7 cellular contexts compared by ENCODE assay signal in the genomic region with DNA sequence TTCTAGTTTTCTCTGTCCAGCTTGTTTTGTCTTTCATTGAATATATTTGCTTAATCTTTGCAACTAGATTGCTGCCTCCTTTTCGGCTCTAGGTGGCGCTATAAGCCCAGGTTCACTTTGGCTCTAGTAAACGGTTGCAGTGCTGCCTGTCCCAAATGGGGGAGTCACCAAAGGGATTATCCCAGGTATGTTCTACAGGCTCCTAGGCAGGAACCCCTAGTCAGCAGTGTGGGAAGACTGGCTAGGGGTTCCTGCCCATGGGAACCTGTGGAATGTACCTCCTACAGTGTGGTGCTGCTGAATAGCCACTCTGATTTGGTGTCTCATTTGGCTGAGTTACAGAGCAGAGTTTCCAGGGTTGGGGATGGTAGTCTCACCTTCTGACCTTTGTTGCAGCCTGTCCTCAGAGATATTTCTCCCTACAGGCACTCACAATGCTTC.
A peak's percentile ranks its signal among the peaks of the same experiment; 100 is the strongest.
DNase-seq lines count a peak whose midpoint lies in the region; TF ChIP-seq lines count a peak whose summit lies in the region.

No MANE protein-coding gene starts in this region.

- in situ Hi-C loops in SK-MEL-5 (cut with HindIII; ENCODE audit: low pct_unique_long_range_greater_than_20kb, low sequenced_read_pairs) (no loop called here), transverse colon (cut with MboI; ENCODE audit: low pct_ligation_motif_present in 1 of 4, low pct_unique_long_range_greater_than_20kb in 1 of 4, low sequenced_read_pairs in 3 of 4) (no loop called here)

- WGBS in transverse colon (ENCODE audit: low coverage in 1 of 2), 2 donors: 14 to 31% methylated on average over 2 to 3 of the region's 3 CpGs

- no peak for TF ChIP-seq POLR2A in transverse colon (IDR thresholded peaks at IDR 0.05)

- no peak for TF ChIP-seq EP300 in transverse colon (IDR thresholded peaks at IDR 0.05; ENCODE audit: low read depth)

- H3K4me1 ChIP-seq in transverse colon: no peaks in the 10 kb centered on the region

- TF ChIP-seq CTCF in fibroblast of villous mesenchyme (IDR thresholded peaks at IDR 0.05; ENCODE audit: insufficient read depth, low read depth, low read length) (peak; percentile 86), transverse colon (IDR thresholded peaks at IDR 0.05) (peak; percentile 51 to 69 (median 68))

- no peak overlapping the region for H3K27ac ChIP-seq in transverse colon

- H3K4me3 ChIP-seq in fibroblast of villous mesenchyme (ENCODE audit: low read depth, low read length) (no peak overlapping the region), transverse colon (no peak overlapping the region), MG63 (no peak overlapping the region)

- H3K27me3 ChIP-seq in transverse colon (no peaks in the 10 kb centered on the region), MG63 (no peaks in the 10 kb centered on the region)

- intact Hi-C loops in transverse colon (cut with DNase I; ENCODE audit: low total_unique reads): no loop called here

- peaks cover 4 to 5% of the 10 kb centered on the region in 2 donors for H3K9me3 ChIP-seq in transverse colon
- H3K9me3 ChIP-seq in MG63: no peaks in the 10 kb centered on the region

- H3K36me3 ChIP-seq in transverse colon: no peaks in the 10 kb centered on the region
- no peaks in the 10 kb centered on the region for H3K36me3 ChIP-seq in MG63

- DNase-seq in Daoy (ENCODE audit: low read depth): peak; percentile 80
- DNase-seq in HT-29 (ENCODE audit: low spot score): peak; percentile 66
- DNase-seq in SK-MEL-5 (ENCODE audit: low read depth, low spot score): peak; percentile 68
- peak; percentile 68 for DNase-seq in fibroblast of villous mesenchyme (ENCODE audit: low read depth)
- peak; percentile 61 for DNase-seq in transverse colon
- DNase-seq in MG63: no peak
- no peak for DNase-seq in stimulated activated naive CD4-positive, alpha-beta T cell (lab: John Stamatoyannopoulos, UW)

Comparison
In these comparisons a context has a peak if more than half of its experiments do, and no peak if none do; other contexts are left out.
1. DNase-seq: peak in Daoy (single experiment), HT-29 (single experiment), SK-MEL-5 (single experiment), fibroblast of villous mesenchyme (single experiment) and transverse colon (single experiment); none in MG63 (single experiment) and stimulated activated naive CD4-positive, alpha-beta T cell (0 of 6).